ENCODE assay signal across 18 cellular contexts in the genomic region with DNA sequence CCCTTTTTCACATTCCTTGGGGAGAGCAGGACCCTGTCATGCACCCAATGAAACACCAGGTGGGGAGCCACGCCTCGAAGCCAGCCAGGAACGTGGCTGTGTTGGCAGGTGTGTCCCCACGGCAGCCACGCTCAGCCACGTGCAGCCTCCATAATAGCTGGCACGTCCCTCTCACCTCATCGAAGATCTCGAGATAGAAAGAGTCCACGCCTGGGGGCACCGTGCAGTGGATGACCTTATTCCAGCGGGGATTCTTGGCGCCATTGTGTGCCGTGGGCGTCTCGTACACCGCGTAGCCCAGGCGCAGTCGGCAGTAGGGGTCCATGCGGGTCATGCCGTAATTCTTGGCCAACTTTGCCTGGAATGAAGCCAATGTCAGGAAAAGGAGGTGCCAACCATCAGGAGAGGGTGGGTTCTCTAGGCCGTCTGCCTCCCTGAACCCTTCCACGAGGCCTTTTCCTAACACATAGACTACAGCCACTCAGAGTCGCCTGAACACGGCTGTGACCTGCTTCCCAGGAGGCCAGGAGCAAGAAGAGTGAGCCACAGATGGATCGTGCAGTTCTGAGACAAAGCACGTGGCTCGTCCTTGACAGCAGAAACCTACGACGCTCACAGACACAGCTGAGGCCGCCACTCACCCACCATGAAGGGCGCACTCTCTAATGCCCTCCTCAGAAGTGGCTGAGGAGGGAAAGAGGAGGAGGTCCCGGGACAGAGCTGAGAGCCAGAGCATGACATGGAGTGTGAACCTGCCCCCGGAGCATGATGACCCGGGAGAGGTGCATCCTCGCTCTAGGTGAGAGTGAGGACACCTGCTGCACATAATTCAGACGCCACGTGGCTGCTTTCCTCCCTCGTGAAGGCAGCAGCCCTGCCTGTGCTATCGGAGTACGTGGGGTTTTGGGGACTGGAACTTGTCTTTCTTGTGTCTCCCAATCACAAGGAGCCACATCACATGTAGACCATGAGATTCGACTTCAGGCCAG.
"Had no signal": no experiment of that assay in that cellular context is flagged by ENCODE, and none has a peak within 500 bp of the region (broad histone marks: within the 10 kb centered on the region; RNA-seq: fewer than 3 reads in every experiment).

No MANE protein-coding gene starts in this region.

- H3K27me3 ChIP-seq: ascending aorta, stomach, testis, upper lobe of left lung had no signal

- H3K4me1 ChIP-seq: ascending aorta, testis had no signal

- FAIRE-seq: endometrium, small intestine had no signal

- H3K9me3 ChIP-seq: ascending aorta, stomach, testis, upper lobe of left lung had no signal

- DNase-seq: activated CD4-positive, alpha-beta T cell treated with anti-CD3 and anti-CD28 coated beads, Interleukin-2, amount 50 U/mL, for 48 hours; activated naive CD4-positive, alpha-beta T cell treated with Interleukin-2 at 50 U/mL for 16 hours; cortex of kidney; erythroblast; foreskin melanocyte; kidney glomerular epithelial cell; midbrain; occipital lobe; small intestine; stimulated activated CD4-positive, alpha-beta T cell treated with anti-CD3 and anti-CD28 coated beads, Interleukin-4, amount 100 ng/mL, for 1 hour; stomach; SW 1271; T-helper 2 cell; testis; WERI-Rb-1 had no signal

- H3K27ac ChIP-seq: ascending aorta, stomach, testis, upper lobe of left lung, WERI-Rb-1 had no signal

- H3K4me3 ChIP-seq: ascending aorta, stomach, testis, upper lobe of left lung had no signal
